In the genomic region with DNA sequence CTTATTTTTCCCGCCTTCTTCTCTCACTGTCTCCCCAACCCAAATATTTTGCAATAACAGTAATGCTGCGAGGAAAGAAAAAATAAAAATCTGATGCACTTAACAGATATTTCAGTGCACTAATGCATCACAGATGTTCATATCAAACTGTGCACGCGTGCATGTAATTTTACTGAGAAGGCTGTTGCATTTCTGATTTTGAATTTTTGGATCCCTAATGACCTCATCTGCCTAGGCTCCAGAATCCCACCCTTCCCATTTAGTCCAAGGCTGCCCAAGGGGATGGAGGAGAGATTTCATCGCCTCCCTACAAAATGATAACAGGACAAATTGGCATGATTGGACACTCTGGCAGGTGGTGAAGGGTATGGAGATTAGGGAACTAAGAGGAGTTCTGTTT, we compare ENCODE assay signal across 23 cellular contexts. TPM values are rescaled to one million over a fixed set of nuclear protein-coding genes. Genes with fewer than 3 reads are reported as not detected.
"Had no signal": no experiment of that assay in that cellular context is flagged by ENCODE, and none has a peak within 500 bp of the region (broad histone marks: within the 10 kb centered on the region; RNA-seq: fewer than 3 reads in every experiment).

No MANE protein-coding gene starts in this region.

- H3K4me3 Mint-ChIP-seq: activated CD4-positive, alpha-beta T cell treated with anti-CD3 and anti-CD28 coated beads, Interleukin-2, amount 10 ng/mL, durations not matched to agents 7 days and 5 days; activated CD8-positive, alpha-beta T cell treated with anti-CD3 and anti-CD28 coated beads, Interleukin-2, amount 10 ng/mL, durations not matched to agents 7 days and 5 days; activated naive CD4-positive, alpha-beta T cell treated with anti-CD3 and anti-CD28 coated beads for 36 hours; activated T-cell treated with anti-CD3 and anti-CD28 coated beads, Interleukin-2, amount 50 U/mL, for 4 hours; dendritic cell treated with granulocyte-macrophage colony-stimulating factor and Interleukin-4, amounts not matched to agents 40 ng/mL and 50 ng/mL, for 4 days; naive B cell; stimulated activated naive B cell treated with anti-CD40 and anti-IgM and Interleukin-4, amounts not matched to agents 10 μg/mL and 1 μg/mL and 100 μg/mL, for 72 hours; T-cell had no signal

- H3K9ac ChIP-seq: parathyroid adenoma had no signal

- H3K36me3 ChIP-seq: breast epithelium, gastrocnemius medialis, left lung, neutrophil, thyroid gland, uterus had no signal

- H3K36me3 Mint-ChIP-seq: T-cell had no signal

- H3K4me1 ChIP-seq: breast epithelium, parathyroid adenoma, uterus had no signal

- H3K27ac Mint-ChIP-seq: activated CD4-positive, alpha-beta T cell treated with anti-CD3 and anti-CD28 coated beads, Interleukin-2, amount 10 ng/mL, durations not matched to agents 7 days and 5 days; activated CD8-positive, alpha-beta T cell treated with anti-CD3 and anti-CD28 coated beads, Interleukin-2, amount 10 ng/mL, durations not matched to agents 7 days and 5 days; activated naive CD4-positive, alpha-beta T cell treated with anti-CD3 and anti-CD28 coated beads for 36 hours; dendritic cell treated with granulocyte-macrophage colony-stimulating factor and Interleukin-4, amounts not matched to agents 40 ng/mL and 50 ng/mL, for 4 days; stimulated activated naive B cell treated with anti-CD40 and anti-IgM and Interleukin-4, amounts not matched to agents 10 μg/mL and 1 μg/mL and 100 μg/mL, for 72 hours; T-cell had no signal

- H3K27me3 ChIP-seq: breast epithelium, thyroid gland, uterus had no signal

- ATAC-seq: activated CD4-positive, CD25-positive, alpha-beta regulatory T cell treated with anti-CD3 and anti-CD28 coated beads, Interleukin-2, amount 50 U/mL, for 24 hours; activated CD8-positive, alpha-beta T cell treated with anti-CD3 and anti-CD28 coated beads, Interleukin-2, amount 10 ng/mL, durations not matched to agents 7 days and 5 days; activated T-cell treated with anti-CD3 and anti-CD28 coated beads, Interleukin-2, amount 50 U/mL, for 4 hours; gastrocnemius medialis; left lung; mucosa of descending colon; stimulated activated naive B cell treated with anti-CD40 and anti-IgM and Interleukin-4, amounts not matched to agents 10 μg/mL and 1 μg/mL and 100 μg/mL, for 72 hours; T-cell had no signal

- H3K9me3 ChIP-seq: breast epithelium, gastrocnemius medialis, left lung, mucosa of descending colon, neutrophil, thyroid gland, uterus had no signal

- H3K27ac ChIP-seq: left lung, neutrophil, parathyroid adenoma, thyroid gland, uterus had no signal

- H3K4me3 ChIP-seq: left lung, mucosa of descending colon, thyroid gland, uterus had no signal

- H3K9me3 Mint-ChIP-seq: activated CD4-positive, alpha-beta T cell treated with anti-CD3 and anti-CD28 coated beads, Interleukin-2, amount 10 ng/mL, durations not matched to agents 7 days and 5 days; activated naive CD4-positive, alpha-beta T cell treated with anti-CD3 and anti-CD28 coated beads for 36 hours; activated T-cell treated with anti-CD3 and anti-CD28 coated beads, Interleukin-2, amount 50 U/mL, for 4 hours; dendritic cell treated with granulocyte-macrophage colony-stimulating factor and Interleukin-4, amounts not matched to agents 40 ng/mL and 50 ng/mL, for 4 days; stimulated activated naive B cell treated with anti-CD40 and anti-IgM and Interleukin-4, amounts not matched to agents 10 μg/mL and 1 μg/mL and 100 μg/mL, for 72 hours; T-cell had no signal

- DNase-seq: activated CD4-positive, alpha-beta T cell treated with anti-CD3 and anti-CD28 coated beads, Interleukin-2, amount 10 ng/mL, durations not matched to agents 7 days and 5 days; activated CD8-positive, alpha-beta T cell treated with anti-CD3 and anti-CD28 coated beads, Interleukin-2, amount 10 ng/mL, durations not matched to agents 7 days and 5 days; activated naive CD4-positive, alpha-beta T cell treated with anti-CD3 and anti-CD28 coated beads for 36 hours; activated T-cell treated with anti-CD3 and anti-CD28 coated beads, Interleukin-2, amount 50 U/mL, for 4 hours; anterior cingulate cortex; cerebellar nuclear complex; effector memory CD4-positive, alpha-beta T cell; gastrocnemius medialis; head of caudate nucleus; left lung; mucosa of descending colon; naive B cell; stimulated activated naive B cell treated with anti-CD40 and anti-IgM and Interleukin-4, amounts not matched to agents 10 μg/mL and 1 μg/mL and 100 μg/mL, for 72 hours; T-cell; T-helper 9 cell; thyroid gland; uterus had no signal

- H3K79me2 ChIP-seq: parathyroid adenoma had no signal

RNA-seq across cellular contexts. Expression of a gene that starts 5.5 kb away (rescaled TPM):
- total RNA-seq: activated CD4-positive, alpha-beta T cell treated with anti-CD3 and anti-CD28 coated beads, Interleukin-2, amount 10 ng/mL, durations not matched to agents 7 days and 5 days; activated CD8-positive, alpha-beta T cell treated with anti-CD3 and anti-CD28 coated beads, Interleukin-2, amount 10 ng/mL, durations not matched to agents 7 days and 5 days; activated naive CD4-positive, alpha-beta T cell treated with anti-CD3 and anti-CD28 coated beads for 36 hours; activated T-cell treated with anti-CD3 and anti-CD28 coated beads, Interleukin-2, amount 50 U/mL, for 4 hours; T-cell had no signal
- polyA plus RNA-seq: fibroblast of lung had no signal
